ENCODE assay signal across 1 cellular context in the genomic region with DNA sequence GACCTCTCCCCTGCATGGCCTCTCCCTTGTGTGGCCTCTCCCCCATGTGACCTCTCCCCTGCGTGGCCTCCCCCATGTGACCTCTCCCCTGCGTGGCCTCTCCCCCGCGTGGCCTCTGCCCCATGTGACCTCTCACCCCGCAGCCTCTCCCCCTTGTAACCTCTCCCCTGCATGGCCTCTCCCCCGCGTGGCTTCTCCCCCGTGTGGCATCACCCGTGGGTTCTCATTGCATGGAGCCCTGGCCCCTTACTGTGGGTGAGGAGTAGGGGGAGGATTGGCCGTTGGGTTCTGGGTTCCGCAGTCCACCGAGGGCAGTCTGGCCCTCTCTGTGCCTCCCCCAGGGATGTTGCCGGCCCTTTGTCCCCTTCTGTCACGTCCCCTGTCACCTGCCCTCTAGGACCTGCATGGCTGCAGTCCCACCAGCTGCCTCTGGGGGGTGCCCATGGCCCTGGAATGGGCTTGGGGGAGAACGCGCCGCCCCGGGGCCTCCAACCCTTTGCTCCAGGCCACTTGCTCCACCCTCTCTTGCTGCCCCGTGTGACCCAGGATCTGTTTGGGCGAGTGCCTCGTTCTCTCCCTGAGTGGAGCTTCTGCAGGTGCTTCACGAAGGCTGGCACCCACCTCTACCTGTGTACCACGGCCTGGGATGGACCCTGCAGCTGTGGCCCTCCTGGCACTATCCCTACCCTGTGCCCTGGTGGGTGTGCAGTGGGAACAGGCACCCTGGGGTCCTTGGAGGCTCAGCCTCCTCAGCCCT.
TF ChIP-seq lines count a peak whose summit lies in the region.

No MANE protein-coding gene starts in this region.

TF ChIP-seq in GM12878, 131 proteins besides CTCF, POLR2A, EP300 and RAD21 (continues in another document):
- TF ChIP-seq, protein P1, sequence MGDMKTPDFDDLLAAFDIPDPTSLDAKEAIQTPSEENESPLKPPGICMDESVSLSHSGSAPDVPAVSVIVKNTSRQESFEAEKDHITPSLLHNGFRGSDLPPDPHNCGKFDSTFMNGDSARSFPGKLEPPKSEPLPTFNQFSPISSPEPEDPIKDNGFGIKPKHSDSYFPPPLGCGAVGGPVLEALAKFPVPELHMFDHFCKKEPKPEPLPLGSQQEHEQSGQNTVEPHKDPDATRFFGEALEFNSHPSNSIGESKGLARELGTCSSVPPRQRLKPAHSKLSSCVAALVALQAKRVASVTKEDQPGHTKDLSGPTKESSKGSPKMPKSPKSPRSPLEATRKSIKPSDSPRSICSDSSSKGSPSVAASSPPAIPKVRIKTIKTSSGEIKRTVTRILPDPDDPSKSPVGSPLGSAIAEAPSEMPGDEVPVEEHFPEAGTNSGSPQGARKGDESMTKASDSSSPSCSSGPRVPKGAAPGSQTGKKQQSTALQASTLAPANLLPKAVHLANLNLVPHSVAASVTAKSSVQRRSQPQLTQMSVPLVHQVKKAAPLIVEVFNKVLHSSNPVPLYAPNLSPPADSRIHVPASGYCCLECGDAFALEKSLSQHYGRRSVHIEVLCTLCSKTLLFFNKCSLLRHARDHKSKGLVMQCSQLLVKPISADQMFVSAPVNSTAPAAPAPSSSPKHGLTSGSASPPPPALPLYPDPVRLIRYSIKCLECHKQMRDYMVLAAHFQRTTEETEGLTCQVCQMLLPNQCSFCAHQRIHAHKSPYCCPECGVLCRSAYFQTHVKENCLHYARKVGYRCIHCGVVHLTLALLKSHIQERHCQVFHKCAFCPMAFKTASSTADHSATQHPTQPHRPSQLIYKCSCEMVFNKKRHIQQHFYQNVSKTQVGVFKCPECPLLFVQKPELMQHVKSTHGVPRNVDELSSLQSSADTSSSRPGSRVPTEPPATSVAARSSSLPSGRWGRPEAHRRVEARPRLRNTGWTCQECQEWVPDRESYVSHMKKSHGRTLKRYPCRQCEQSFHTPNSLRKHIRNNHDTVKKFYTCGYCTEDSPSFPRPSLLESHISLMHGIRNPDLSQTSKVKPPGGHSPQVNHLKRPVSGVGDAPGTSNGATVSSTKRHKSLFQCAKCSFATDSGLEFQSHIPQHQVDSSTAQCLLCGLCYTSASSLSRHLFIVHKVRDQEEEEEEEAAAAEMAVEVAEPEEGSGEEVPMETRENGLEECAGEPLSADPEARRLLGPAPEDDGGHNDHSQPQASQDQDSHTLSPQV (IDR thresholded peaks at IDR 0.05) = peak; percentile 72; the same call in 1 of the 2 replicates
- TF ChIP-seq ZNF207 (IDR thresholded peaks at IDR 0.05; ENCODE audit: borderline replicate concordance) (peak; percentile 64; the same call in 1 of the 2 replicates), SIN3A (IDR thresholded peaks at IDR 0.05; ENCODE audit: low read depth, low read length) (no peak), CBX5 (IDR thresholded peaks at IDR 0.05; ENCODE audit: low read depth) (no peak), IRF5 (IDR thresholded peaks at IDR 0.05; ENCODE audit: borderline replicate concordance) (no peak), FOXK2 (IDR thresholded peaks at IDR 0.05) (no peak), YY1 (IDR thresholded peaks at IDR 0.05; ENCODE audit: low read depth, low read length) (peak; percentile 73), SREBF2 (IDR thresholded peaks at IDR 0.05; ENCODE audit: low read length) (no peak), SUZ12 (IDR thresholded peaks at IDR 0.05; ENCODE audit: unreplicated experiment) (no peak), ZNF24 (IDR thresholded peaks at IDR 0.05) (peak; percentile 25; the same call in 1 of the 2 replicates), STAT1 (conservative IDR thresholded peaks at IDR 0.05) (peak; percentile 31; the same call in 1 of the 2 replicates), DPF2 (IDR thresholded peaks at IDR 0.05) (peak; percentile 35; the same call in 1 of the 2 replicates), BHLHE40 (IDR thresholded peaks at IDR 0.05; ENCODE audit: borderline replicate concordance in 1 of 2, low read depth in 2 of 2, low read length in 1 of 2) (peak; percentile 87 to 96), TCF3 (IDR thresholded peaks at IDR 0.05; ENCODE audit: borderline replicate concordance, insufficient read depth, low read depth, low read length) (0 out of 2 replicates have a peak, but pooled peaks have one; percentile 45), CHD1 (IDR thresholded peaks at IDR 0.05; ENCODE audit: low read depth, low read length) (no peak), RELA (IDR thresholded peaks at IDR 0.05; ENCODE audit: borderline replicate concordance, partially characterized antibody) (no peak), BRCA1 (IDR thresholded peaks at IDR 0.05; ENCODE audit: low read depth, low read length) (no peak), MEF2A (IDR thresholded peaks at IDR 0.05; ENCODE audit: insufficient read depth, low read depth, low read length) (0 out of 2 replicates have a peak, but pooled peaks have one; percentile 23), CBX3 (IDR thresholded peaks at IDR 0.05; ENCODE audit: borderline replicate concordance, low read depth) (no peak), STAT3 (IDR thresholded peaks at IDR 0.05; ENCODE audit: low read depth, low read length) (no peak), SPI1 (IDR thresholded peaks at IDR 0.05; ENCODE audit: borderline replicate concordance, insufficient read depth, low read depth, low read length) (peak; percentile 7; the same call in 1 of the 2 replicates), BMI1 (IDR thresholded peaks at IDR 0.05; ENCODE audit: borderline replicate concordance) (no peak), NBN (IDR thresholded peaks at IDR 0.05) (peak; percentile 47; the same call in 1 of the 2 replicates), TAF1 (IDR thresholded peaks at IDR 0.05; ENCODE audit: borderline replicate concordance, low read depth, low read length) (0 out of 2 replicates have a peak, but pooled peaks have one; percentile 15), E2F4 (IDR thresholded peaks at IDR 0.05; ENCODE audit: low read depth, low read length) (no peak), MXI1 (IDR thresholded peaks at IDR 0.05; ENCODE audit: low read depth, low read length) (peak; percentile 32; the same call in 1 of the 2 replicates), TARDBP (IDR thresholded peaks at IDR 0.05; ENCODE audit: borderline replicate concordance) (no peak), MLLT1 (IDR thresholded peaks at IDR 0.05) (peak; percentile 45; the same call in 1 of the 2 replicates), EZH2 (IDR thresholded peaks at IDR 0.05; ENCODE audit: borderline replicate concordance, control insufficient read depth, low read depth, low read length) (no peak), ZNF384 (IDR thresholded peaks at IDR 0.05; ENCODE audit: borderline replicate concordance, low read depth, low read length) (no peak), SMARCA5 (IDR thresholded peaks at IDR 0.05) (peak; percentile 94), NFIC (IDR thresholded peaks at IDR 0.05; ENCODE audit: low read depth, low read length) (no peak), POU2F2 (IDR thresholded peaks at IDR 0.05; ENCODE audit: borderline replicate concordance, low read depth, low read length) (peak; percentile 45; the same call in 1 of the 3 replicates), NR2F1 (conservative IDR thresholded peaks at IDR 0.05) (peak; percentile 87), NRF1 (conservative IDR thresholded peaks at IDR 0.05; ENCODE audit: low read depth, low read length) (no peak), HCFC1 (IDR thresholded peaks at IDR 0.05; ENCODE audit: low read length) (peak; percentile 42; the same call in 1 of the 2 replicates), MTA2 (IDR thresholded peaks at IDR 0.05; ENCODE audit: low read depth) (peak; percentile 41; the same call in 1 of the 2 replicates), CREB1 (IDR thresholded peaks at IDR 0.05; ENCODE audit: low read depth) (no peak), FOS (IDR thresholded peaks at IDR 0.05; ENCODE audit: borderline replicate concordance, extremely low read depth, insufficient read length) (no peak), ZBTB4 (CRISPR knock-in tag; IDR thresholded peaks at IDR 0.05) (no peak), NR2C2 (IDR thresholded peaks at IDR 0.05; ENCODE audit: borderline replicate concordance, control insufficient read depth, insufficient read length, low read depth) (no peak), TCF12 (IDR thresholded peaks at IDR 0.05; ENCODE audit: low read depth, low read length) (peak; percentile 60; the same call in 1 of the 2 replicates)
- TF ChIP-seq, protein P2, sequence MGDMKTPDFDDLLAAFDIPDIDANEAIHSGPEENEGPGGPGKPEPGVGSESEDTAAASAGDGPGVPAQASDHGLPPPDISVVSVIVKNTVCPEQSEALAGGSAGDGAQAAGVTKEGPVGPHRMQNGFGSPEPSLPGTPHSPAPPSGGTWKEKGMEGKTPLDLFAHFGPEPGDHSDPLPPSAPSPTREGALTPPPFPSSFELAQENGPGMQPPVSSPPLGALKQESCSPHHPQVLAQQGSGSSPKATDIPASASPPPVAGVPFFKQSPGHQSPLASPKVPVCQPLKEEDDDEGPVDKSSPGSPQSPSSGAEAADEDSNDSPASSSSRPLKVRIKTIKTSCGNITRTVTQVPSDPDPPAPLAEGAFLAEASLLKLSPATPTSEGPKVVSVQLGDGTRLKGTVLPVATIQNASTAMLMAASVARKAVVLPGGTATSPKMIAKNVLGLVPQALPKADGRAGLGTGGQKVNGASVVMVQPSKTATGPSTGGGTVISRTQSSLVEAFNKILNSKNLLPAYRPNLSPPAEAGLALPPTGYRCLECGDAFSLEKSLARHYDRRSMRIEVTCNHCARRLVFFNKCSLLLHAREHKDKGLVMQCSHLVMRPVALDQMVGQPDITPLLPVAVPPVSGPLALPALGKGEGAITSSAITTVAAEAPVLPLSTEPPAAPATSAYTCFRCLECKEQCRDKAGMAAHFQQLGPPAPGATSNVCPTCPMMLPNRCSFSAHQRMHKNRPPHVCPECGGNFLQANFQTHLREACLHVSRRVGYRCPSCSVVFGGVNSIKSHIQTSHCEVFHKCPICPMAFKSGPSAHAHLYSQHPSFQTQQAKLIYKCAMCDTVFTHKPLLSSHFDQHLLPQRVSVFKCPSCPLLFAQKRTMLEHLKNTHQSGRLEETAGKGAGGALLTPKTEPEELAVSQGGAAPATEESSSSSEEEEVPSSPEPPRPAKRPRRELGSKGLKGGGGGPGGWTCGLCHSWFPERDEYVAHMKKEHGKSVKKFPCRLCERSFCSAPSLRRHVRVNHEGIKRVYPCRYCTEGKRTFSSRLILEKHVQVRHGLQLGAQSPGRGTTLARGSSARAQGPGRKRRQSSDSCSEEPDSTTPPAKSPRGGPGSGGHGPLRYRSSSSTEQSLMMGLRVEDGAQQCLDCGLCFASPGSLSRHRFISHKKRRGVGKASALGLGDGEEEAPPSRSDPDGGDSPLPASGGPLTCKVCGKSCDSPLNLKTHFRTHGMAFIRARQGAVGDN (IDR thresholded peaks at IDR 0.05) = peak; percentile 90
- TF ChIP-seq, protein P3, sequence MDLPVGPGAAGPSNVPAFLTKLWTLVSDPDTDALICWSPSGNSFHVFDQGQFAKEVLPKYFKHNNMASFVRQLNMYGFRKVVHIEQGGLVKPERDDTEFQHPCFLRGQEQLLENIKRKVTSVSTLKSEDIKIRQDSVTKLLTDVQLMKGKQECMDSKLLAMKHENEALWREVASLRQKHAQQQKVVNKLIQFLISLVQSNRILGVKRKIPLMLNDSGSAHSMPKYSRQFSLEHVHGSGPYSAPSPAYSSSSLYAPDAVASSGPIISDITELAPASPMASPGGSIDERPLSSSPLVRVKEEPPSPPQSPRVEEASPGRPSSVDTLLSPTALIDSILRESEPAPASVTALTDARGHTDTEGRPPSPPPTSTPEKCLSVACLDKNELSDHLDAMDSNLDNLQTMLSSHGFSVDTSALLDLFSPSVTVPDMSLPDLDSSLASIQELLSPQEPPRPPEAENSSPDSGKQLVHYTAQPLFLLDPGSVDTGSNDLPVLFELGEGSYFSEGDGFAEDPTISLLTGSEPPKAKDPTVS (IDR thresholded peaks at IDR 0.05; ENCODE audit: low read depth, low read length) = no peak
